Comparison of ENCODE assay signal across 14 cellular contexts in the genomic region with DNA sequence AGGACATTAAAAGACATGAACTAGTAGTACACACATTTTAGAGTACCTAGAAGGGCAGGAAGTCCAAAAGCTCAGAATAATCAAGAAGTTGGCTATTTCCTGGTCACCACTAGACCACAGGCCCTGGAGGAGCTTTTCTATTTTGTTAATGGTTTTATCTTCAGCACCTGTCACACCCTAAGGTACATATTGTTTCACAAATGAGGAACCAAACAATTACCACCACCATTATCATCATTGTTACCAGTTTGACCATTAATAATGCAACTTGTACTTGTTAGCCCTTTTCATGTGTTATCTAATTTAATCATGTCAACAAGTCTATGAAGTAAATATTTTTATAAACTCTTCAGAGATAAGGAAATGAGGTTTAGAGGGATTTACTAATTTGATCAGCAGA. TPM values are rescaled to one million over a fixed set of nuclear protein-coding genes. Genes with fewer than 3 reads are reported as not detected.
DNase-seq lines count a peak whose midpoint lies in the region; TF ChIP-seq lines count a peak whose summit lies in the region.
"Had no signal": no experiment of that assay in that cellular context is flagged by ENCODE, and none has a peak within 500 bp of the region (broad histone marks: within the 10 kb centered on the region; RNA-seq: fewer than 3 reads in every experiment).

No MANE protein-coding gene starts in this region.

- H3K4me1 Mint-ChIP-seq in endodermal cell = peaks cover 10% of the 10 kb centered on the region
- H3K4me1 Mint-ChIP-seq: GM23338 had no signal

- in situ Hi-C loops in KBM-7 (cut with MboI; ENCODE audit: low pct_unique_long_range_greater_than_20kb, low sequenced_read_pairs) = no loop called here

- H3K36me3 Mint-ChIP-seq in endodermal cell (ENCODE audit: low read depth) = peaks cover 12% of the 10 kb centered on the region

- H3K27me3 ChIP-seq in endodermal cell (ENCODE audit: control insufficient read depth, insufficient read depth, low read length, poor library complexity, severe bottlenecking) (no peaks in the 10 kb centered on the region), vagina (no peaks in the 10 kb centered on the region)

- intact Hi-C loops in vagina (cut with DNase I) = no loop called here

- TF ChIP-seq CTCF in endodermal cell (conservative IDR thresholded peaks at IDR 0.05) = no peak
- TF ChIP-seq CTCF in vagina (IDR thresholded peaks at IDR 0.05) = no peak

- no peak for TF ChIP-seq POLR2A in vagina (IDR thresholded peaks at IDR 0.05)

- no peaks in the 10 kb centered on the region for H3K9me3 Mint-ChIP-seq in endodermal cell
- H3K9me3 Mint-ChIP-seq: CD4-positive, alpha-beta memory T cell; GM23338 had no signal

- no peaks in the 10 kb centered on the region for H3K9me3 ChIP-seq in endodermal cell (ENCODE audit: control insufficient read depth, low read length)
- H3K9me3 ChIP-seq in vagina = no peaks in the 10 kb centered on the region

- H3K27ac Mint-ChIP-seq in endodermal cell = no peak overlapping the region
- H3K27ac Mint-ChIP-seq: B cell, GM23338 had no signal

- no peak overlapping the region for H3K9ac ChIP-seq in endodermal cell (ENCODE audit: extremely low read depth, low read length, poor library complexity, severe bottlenecking)

- peaks cover 10% of the 10 kb centered on the region for H3K4me1 ChIP-seq in endodermal cell (ENCODE audit: control insufficient read depth, insufficient read depth, low read length)
- H3K4me1 ChIP-seq in vagina = peaks cover 10% of the 10 kb centered on the region

- peak overlapping the region; percentile 14 for H3K4me3 ChIP-seq in endodermal cell (ENCODE audit: low read length)
- H3K4me3 ChIP-seq in vagina = no peak overlapping the region
- H3K4me3 ChIP-seq: GM23338 had no signal

- H3K36me3 ChIP-seq in endodermal cell (ENCODE audit: control insufficient read depth, insufficient read depth, low read length) = no peaks in the 10 kb centered on the region
- no peaks in the 10 kb centered on the region for H3K36me3 ChIP-seq in vagina

- no peak overlapping the region for H3K4me3 Mint-ChIP-seq in endodermal cell
- H3K4me3 Mint-ChIP-seq: B cell; CD4-positive, alpha-beta memory T cell; GM23338 had no signal

- no peaks in the 10 kb centered on the region for H3K27me3 Mint-ChIP-seq in endodermal cell (ENCODE audit: insufficient read depth)
- H3K27me3 Mint-ChIP-seq: B cell; CD4-positive, alpha-beta memory T cell had no signal

- DNase-seq in KBM-7 (peak; percentile 23), NCI-H146 (lab: John Stamatoyannopoulos, UW) (peak; percentile 30), RPMI8226 (peak; percentile 21), endodermal cell (no peak), vagina (ENCODE audit: extremely low spot score in 2 of 2) (no peak), NCI-H187 treated with DMSO at 0.1 percent for 48 hours (lab: John Stamatoyannopoulos, UW) (no peak), occipital lobe (lab: John Stamatoyannopoulos, UW) (no peak)
- DNase-seq: C1 segment of cervical spinal cord; CD4-positive, alpha-beta memory T cell; DMS79; H7 had no signal

- H3K27ac ChIP-seq in endodermal cell (ENCODE audit: low read depth, low read length) (no peak overlapping the region), vagina (no peak overlapping the region)
- H3K27ac ChIP-seq: HL-60 had no signal

RNA-seq across cellular contexts. Expression of a gene that starts 4.9 kb away (rescaled TPM):
- total RNA-seq in endodermal cell (10 to 100 TPM; 36.4 to 55.3 TPM), vagina (23.3 TPM), occipital lobe (24.3 TPM)
- polyA plus RNA-seq in endodermal cell (2013, experiment 1 of 2) = 51.1 TPM
- 50.3 TPM for polyA plus RNA-seq in endodermal cell (2013, experiment 2 of 2)

RNA-seq across cellular contexts. Expression of a gene that starts 31.7 kb away (rescaled TPM):
- 10 to 100 TPM; 77.9 to 79.5 TPM for total RNA-seq in endodermal cell
- polyA plus RNA-seq in endodermal cell (2013, experiment 1 of 2) = 82.2 TPM
- polyA plus RNA-seq in endodermal cell (2013, experiment 2 of 2) = 83.5 TPM
- total RNA-seq in vagina = 148 TPM
- total RNA-seq in occipital lobe = 356 TPM

Comparison
In these comparisons a context has a peak if more than half of its experiments do, and no peak if none do; other contexts are left out.
1. DNase-seq: peak in KBM-7 (single experiment), NCI-H146 (single experiment) and RPMI8226 (single experiment); none in endodermal cell (single experiment), vagina (0 of 2), NCI-H187 treated with DMSO at 0.1 percent for 48 hours (single experiment) and occipital lobe (single experiment).